Comparison of ENCODE assay signal across 8 cellular contexts in the genomic region with DNA sequence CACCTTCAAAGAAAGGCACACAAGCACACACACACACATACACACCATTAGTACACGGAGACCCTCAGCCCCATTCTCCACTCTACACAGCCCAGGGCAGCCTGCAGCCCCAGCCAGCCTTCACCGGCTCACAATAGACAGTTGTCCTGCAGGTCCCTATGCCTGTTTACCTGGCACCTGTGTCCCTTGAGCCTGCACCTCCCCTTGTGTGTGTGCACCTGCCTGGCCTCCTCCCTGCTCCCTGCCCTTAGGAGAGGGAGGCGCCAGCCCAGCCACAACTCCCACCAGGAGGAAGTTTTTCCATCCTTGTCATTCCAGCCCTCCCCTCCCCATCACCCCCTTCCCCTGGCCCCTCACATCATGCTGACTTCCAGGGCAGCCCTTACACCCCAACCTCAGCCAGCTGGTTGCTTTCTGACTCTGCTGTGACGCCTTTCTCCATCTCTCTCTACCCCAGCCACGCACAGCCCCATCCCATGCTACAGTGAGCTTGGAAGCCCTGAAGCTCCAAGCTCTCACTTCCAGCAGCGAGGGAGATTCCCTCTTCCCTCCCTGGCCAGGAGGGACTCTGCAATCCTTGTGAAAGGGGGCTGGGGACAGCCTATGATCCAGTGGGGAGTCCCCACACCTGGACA. TPM values are rescaled to one million over a fixed set of nuclear protein-coding genes. Genes with fewer than 3 reads are reported as not detected.
DNase-seq lines count a peak whose midpoint lies in the region; ATAC-seq and TF ChIP-seq lines count a peak whose summit lies in the region.

No MANE protein-coding gene starts in this region.

- intact Hi-C loops in CD8-positive, alpha-beta T cell (cut with DNase I, micrococcal nuclease) = loop anchor here (1.0 to 2.0 kb wide), 4 partner anchors 15 to 148 kb away; no protein-coding TSS in a partner anchor

- H3K36me3 Mint-ChIP-seq in CD8-positive, alpha-beta T cell = peaks cover 16% of the 10 kb centered on the region
- H3K36me3 Mint-ChIP-seq in neural progenitor cell = no peaks in the 10 kb centered on the region

- H3K4me3 ChIP-seq in CD8-positive, alpha-beta T cell (ENCODE audit: low read depth, low read length) = no peak overlapping the region
- H3K4me3 ChIP-seq in choroid plexus epithelial cell (ENCODE audit: low read depth, low read length) (peak overlapping the region; percentile 92), neural progenitor cell (peak overlapping the region; percentile 22)

- H2AFZ ChIP-seq in neural progenitor cell (replicated peaks) = no peak overlapping the region

- peak overlapping the region; percentile 93 for H3K27ac Mint-ChIP-seq in CD8-positive, alpha-beta T cell
- H3K27ac Mint-ChIP-seq in neural progenitor cell = no peak overlapping the region

- no peaks in the 10 kb centered on the region for H3K27me3 ChIP-seq in CD8-positive, alpha-beta T cell (ENCODE audit: insufficient read depth, low read length)
- peaks cover 45% of the 10 kb centered on the region for H3K27me3 ChIP-seq in neural progenitor cell

- no peak overlapping the region for H3K9ac ChIP-seq in neural progenitor cell

- no peak for TF ChIP-seq CTCF in CD8-positive, alpha-beta T cell (IDR thresholded peaks at IDR 0.05)
- no peak for TF ChIP-seq CTCF in choroid plexus epithelial cell (conservative IDR thresholded peaks at IDR 0.05; ENCODE audit: low read depth, low read length)
- no peak for TF ChIP-seq CTCF in neural progenitor cell (IDR thresholded peaks at IDR 0.05)

- H3K4me2 ChIP-seq in neural progenitor cell = peak overlapping the region; percentile 68

- DNase-seq in CD8-positive, alpha-beta T cell = no peak
- DNase-seq in NCI-H1417 treated with DMSO at 0.1 percent for 48 hours (lab: John Stamatoyannopoulos, UW) (peak; percentile 26), choroid plexus epithelial cell (ENCODE audit: low read depth) (no peak), neural progenitor cell (ENCODE audit: low spot score) (no peak), cortex of kidney (lab: John Stamatoyannopoulos, UW) (no peak), islet precursor cell (no peak)

- POLR2A ChIA-PET in CD8-positive, alpha-beta T cell (lab: Charles Lee) = interaction anchor here (0.9 to 5.7 kb wide), 3 partner anchors 14 to 117 kb away, joined by 3 to 89 read pairs (median 3); no protein-coding TSS in a partner anchor

- H3K9me3 Mint-ChIP-seq in CD8-positive, alpha-beta T cell = no peaks in the 10 kb centered on the region
- H3K9me3 Mint-ChIP-seq in neural progenitor cell = no peaks in the 10 kb centered on the region

- H3K9me3 ChIP-seq in CD8-positive, alpha-beta T cell (ENCODE audit: low read length) = no peaks in the 10 kb centered on the region
- no peaks in the 10 kb centered on the region for H3K9me3 ChIP-seq in neural progenitor cell (ENCODE audit: low read depth)

- peak overlapping the region; percentile 94 for H3K4me3 Mint-ChIP-seq in CD8-positive, alpha-beta T cell
- H3K4me3 Mint-ChIP-seq in neural progenitor cell = peak overlapping the region; percentile 34

- peaks cover 25% of the 10 kb centered on the region for H4K20me1 ChIP-seq in neural progenitor cell (ENCODE audit: low read depth)

- peaks cover 78% of the 10 kb centered on the region for H3K4me1 ChIP-seq in CD8-positive, alpha-beta T cell (ENCODE audit: insufficient read depth, low read length)
- H3K4me1 ChIP-seq in neural progenitor cell = peaks cover 18% of the 10 kb centered on the region

- no peaks in the 10 kb centered on the region for H3K36me3 ChIP-seq in CD8-positive, alpha-beta T cell (ENCODE audit: insufficient read depth, low read length)
- no peaks in the 10 kb centered on the region for H3K36me3 ChIP-seq in neural progenitor cell

- H3K4me1 Mint-ChIP-seq in CD8-positive, alpha-beta T cell (ENCODE audit: low read depth) = peaks cover 67% of the 10 kb centered on the region
- peaks cover 64% of the 10 kb centered on the region for H3K4me1 Mint-ChIP-seq in neural progenitor cell

- CTCF ChIA-PET in CD8-positive, alpha-beta T cell (lab: Charles Lee) = interaction anchor here (0.6 to 13.8 kb wide), 36 partner anchors 7 to 1835 kb away, joined by 3 to 265 read pairs (median 4); a partner anchor contains a TSS

- peaks cover 19% of the 10 kb centered on the region for H3F3A ChIP-seq in neural progenitor cell (ENCODE audit: low read depth)

- no peaks in the 10 kb centered on the region for H3K79me2 ChIP-seq in neural progenitor cell (ENCODE audit: low read depth)

- no peak overlapping the region for H3K27ac ChIP-seq in CD8-positive, alpha-beta T cell (ENCODE audit: low read depth, low read length)
- no peak overlapping the region for H3K27ac ChIP-seq in neural progenitor cell

- H3K27me3 Mint-ChIP-seq in CD8-positive, alpha-beta T cell (ENCODE audit: low read depth) = no peaks in the 10 kb centered on the region
- peaks cover 24% of the 10 kb centered on the region for H3K27me3 Mint-ChIP-seq in neural progenitor cell (ENCODE audit: insufficient read depth, low read depth)

- ATAC-seq in CD8-positive, alpha-beta T cell = no peak
- ATAC-seq in GM19455 (IDR thresholded peaks at IDR 0.05; ENCODE audit: unreplicated experiment) (no peak), HG03460 (IDR thresholded peaks at IDR 0.05; ENCODE audit: unreplicated experiment) (no peak)

RNA-seq across cellular contexts. Expression of a gene that starts 4.4 kb away (rescaled TPM):
- 100 to 1,000 TPM; 185 to 188 TPM for total RNA-seq in CD8-positive, alpha-beta T cell
- total RNA-seq in neural progenitor cell (ENCODE audit: low replicate concordance) = 14.9 and 15.0 TPM in 2 replicates

RNA-seq across cellular contexts. Expression of a gene that starts 31.5 kb away (rescaled TPM):
- total RNA-seq in CD8-positive, alpha-beta T cell = 1,000 to 10,000 TPM; 2,174 to 2,204 TPM
- 2,358 and 3,183 TPM in 2 replicates for total RNA-seq in neural progenitor cell (ENCODE audit: low replicate concordance)

RNA-seq across cellular contexts. Expression of a gene that starts 49.1 kb away (rescaled TPM):
- total RNA-seq in CD8-positive, alpha-beta T cell = 10 to 100 TPM; 15.3 to 17.7 TPM
- 4.8 and 23.1 TPM in 2 replicates for total RNA-seq in neural progenitor cell (ENCODE audit: low replicate concordance)

RNA-seq across cellular contexts. Expression of a gene that starts 59.4 kb away (rescaled TPM):
- total RNA-seq in CD8-positive, alpha-beta T cell = 100 to 1,000 TPM; 148 to 154 TPM
- total RNA-seq in neural progenitor cell (ENCODE audit: low replicate concordance) = 108 and 135 TPM in 2 replicates

Comparison
In these comparisons a context has a peak if more than half of its experiments do, and no peak if none do; other contexts are left out.
1. RNA of a gene that starts 4.4 kb away (total RNA-seq): 185 to 188 TPM in CD8-positive, alpha-beta T cell; 14.9 to 15.0 TPM in neural progenitor cell; every median in the first group is over 10 times any median in the second.